20 cellular contexts compared by ENCODE assay signal in the genomic region with DNA sequence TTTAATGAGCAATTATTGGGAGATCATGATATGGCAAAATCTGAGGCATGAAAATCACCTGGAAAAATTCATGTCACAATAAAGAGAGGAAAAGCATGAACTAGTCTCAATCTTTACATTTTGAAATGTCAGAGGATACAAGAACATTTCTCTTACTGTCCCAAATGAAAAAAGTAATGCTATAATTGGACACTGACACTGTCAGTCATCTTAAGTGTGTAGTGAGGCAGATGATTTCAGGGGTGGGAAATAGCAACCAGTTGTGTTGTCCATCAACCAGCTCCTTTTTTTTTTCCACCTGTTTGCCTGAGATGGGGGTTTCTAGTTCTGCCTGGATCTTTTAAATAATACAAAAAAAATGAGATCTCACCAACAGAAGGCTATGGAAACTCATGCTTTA.
DNase-seq lines count a peak whose midpoint lies in the region; TF ChIP-seq lines count a peak whose summit lies in the region.
"Had no signal": no experiment of that assay in that cellular context is flagged by ENCODE, and none has a peak within 500 bp of the region (broad histone marks: within the 10 kb centered on the region; RNA-seq: fewer than 3 reads in every experiment).

No MANE protein-coding gene starts in this region.

- H3K27me3 ChIP-seq in suprapubic skin, result no peaks in the 10 kb centered on the region
- H3K27me3 ChIP-seq: BE2C; BLaER1 treated with 17β-estradiol and CSF1 and Interleukin-3, amounts not matched to agents 10 nM and 100 nM had no signal

- H3K36me3 ChIP-seq in suprapubic skin, result no peaks in the 10 kb centered on the region
- H3K36me3 ChIP-seq: BE2C; BLaER1 treated with 17β-estradiol and CSF1 and Interleukin-3, amounts not matched to agents 10 nM and 100 nM had no signal

- H3K4me3 ChIP-seq in suprapubic skin, result no peak overlapping the region
- H3K4me3 ChIP-seq: A549; BLaER1 treated with 17β-estradiol and CSF1 and Interleukin-3, amounts not matched to agents 10 nM and 100 nM had no signal

- no peak for TF ChIP-seq EP300 in suprapubic skin (IDR thresholded peaks at IDR 0.05)

- DNase-seq in NCI-H2227 (lab: John Stamatoyannopoulos, UW; ENCODE audit: unreplicated experiment), result peak; percentile 10
- DNase-seq in NCI-H2227 treated with DMSO at 0.1 percent for 48 hours (lab: John Stamatoyannopoulos, UW), result no peak
- peak; percentile 7 for DNase-seq in LHCN-M2 (ENCODE audit: low read depth)
- DNase-seq in myocyte (ENCODE audit: low read depth), result peak; percentile 62
- no peak for DNase-seq in ureter (ENCODE audit: low spot score)
- DNase-seq in suprapubic skin (ENCODE audit: low spot score in 2 of 2), result no peak
- no peak for DNase-seq in DMS153 (lab: John Stamatoyannopoulos, UW)
- DNase-seq: 8988T; ACHN; AML-193; BE2C; CD4-positive, alpha-beta T cell; CD8-positive, alpha-beta memory T cell; DMS79 treated with DMSO at 0.1 percent for 48 hours; GF-D8; GOT3; H7; HCEC 1CT had no signal

- no peak for TF ChIP-seq CTCF in suprapubic skin (IDR thresholded peaks at IDR 0.05)

- no peaks in the 10 kb centered on the region for H3K9me3 ChIP-seq in suprapubic skin
- H3K9me3 ChIP-seq: A549; BE2C; BLaER1 treated with 17β-estradiol and CSF1 and Interleukin-3, amounts not matched to agents 10 nM and 100 nM had no signal

- no peaks in the 10 kb centered on the region for H3K4me1 ChIP-seq in suprapubic skin
- H3K4me1 ChIP-seq: A549 had no signal

- no peak for TF ChIP-seq POLR2A in suprapubic skin (IDR thresholded peaks at IDR 0.05)

- H3K27ac ChIP-seq in suprapubic skin, result no peak overlapping the region
- H3K27ac ChIP-seq: A549; BLaER1 treated with 17β-estradiol and CSF1 and Interleukin-3, amounts not matched to agents 10 nM and 100 nM had no signal

Comparison
In these comparisons a context has a peak if more than half of its experiments do, and no peak if none do; other contexts are left out.
1. DNase-seq: peak in NCI-H2227 (single experiment), LHCN-M2 (single experiment) and myocyte (single experiment); none in NCI-H2227 treated with DMSO at 0.1 percent for 48 hours (single experiment), ureter (single experiment), suprapubic skin (0 of 2) and DMS153 (single experiment).